23 cellular contexts compared by ENCODE assay signal in genomic region chr1:75673399-75673798, GRCh38. TPM values are rescaled to one million over a fixed set of nuclear protein-coding genes. Genes with fewer than 3 reads are reported as not detected.
A peak's percentile ranks its signal among the peaks of the same experiment; 100 is the strongest.
DNase-seq lines count a peak whose midpoint lies in the region; ATAC-seq and TF ChIP-seq lines count a peak whose summit lies in the region.
"Had no signal": no experiment of that assay in that cellular context is flagged by ENCODE, and none has a peak within 500 bp of the region (broad histone marks: within the 10 kb centered on the region; RNA-seq: fewer than 3 reads in every experiment).

No MANE protein-coding gene starts in this region.

- no peak overlapping the region for H3K9ac ChIP-seq in mesendoderm (ENCODE audit: low read length)

- peak overlapping the region; percentile 61 for H2AK5ac ChIP-seq in mesendoderm (ENCODE audit: low read length)

- no peak for ATAC-seq in natural killer cell treated with Interleukin-12 subunit alpha and Interleukin-12 subunit beta and Interleukin-15 and Interleukin-18, amount 100 ng/mL, for 72 hours
- ATAC-seq: activated CD4-positive, alpha-beta T cell treated with anti-CD3 and anti-CD28 coated beads for 36 hours; activated CD8-positive, alpha-beta T cell treated with anti-CD3 and anti-CD28 coated beads, Interleukin-2, amount 10 ng/mL, durations not matched to agents 7 days and 5 days; gastrocnemius medialis; GM12878; mucosa of descending colon; natural killer cell; stimulated activated naive CD8-positive, alpha-beta T cell treated with anti-CD3 and anti-CD28 coated beads, Interleukin-15, amount 100 ng/mL, for 72 hours had no signal

- no peak overlapping the region for H3K4me2 ChIP-seq in mesendoderm (ENCODE audit: low read length)

- peak overlapping the region; percentile 31 for H2BK120ac ChIP-seq in mesendoderm (ENCODE audit: low read depth, low read length)

- DNase-seq in HFFc6 (no peak), astrocyte of the hippocampus (ENCODE audit: low read depth, low spot score) (peak; percentile 4), mesendoderm (no peak), NCI-H1105 (lab: John Stamatoyannopoulos, UW) (no peak), pons (ENCODE audit: low spot score) (no peak), activated gamma-delta T cell (lab: John Stamatoyannopoulos, UW) (no peak)
- DNase-seq in natural killer cell treated with Interleukin-12 subunit alpha and Interleukin-12 subunit beta and Interleukin-15 and Interleukin-18, amount 100 ng/mL, for 72 hours (ENCODE audit: low spot score): no peak
- DNase-seq: activated CD4-positive, alpha-beta T cell treated with anti-CD3 and anti-CD28 coated beads for 36 hours; activated CD8-positive, alpha-beta T cell treated with anti-CD3 and anti-CD28 coated beads, Interleukin-2, amount 10 ng/mL, durations not matched to agents 7 days and 5 days; activated naive CD4-positive, alpha-beta T cell treated with anti-CD3 and anti-CD28 coated beads, Interleukin-2, amount 10 ng/mL, durations not matched to agents 7 days and 5 days; BE2C; gastrocnemius medialis; lower lobe of right lung; mucosa of descending colon; natural killer cell; NCI-H2029; NCI-H526; stimulated activated CD4-positive, alpha-beta T cell treated with anti-CD3 and anti-CD28 coated beads, Interleukin-2, amount 100 ng/mL, for 24 hours; stimulated activated naive CD8-positive, alpha-beta T cell treated with anti-CD3 and anti-CD28 coated beads, Interleukin-15, amount 100 ng/mL, for 72 hours had no signal

- no peaks in the 10 kb centered on the region for H3K9me3 Mint-ChIP-seq in HFFc6
- peaks cover 3% of the 10 kb centered on the region for H3K9me3 Mint-ChIP-seq in natural killer cell treated with Interleukin-12 subunit alpha and Interleukin-12 subunit beta and Interleukin-15 and Interleukin-18, amount 100 ng/mL, for 72 hours
- H3K9me3 Mint-ChIP-seq: activated naive CD4-positive, alpha-beta T cell treated with anti-CD3 and anti-CD28 coated beads, Interleukin-2, amount 10 ng/mL, durations not matched to agents 7 days and 5 days; stimulated activated naive CD8-positive, alpha-beta T cell treated with anti-CD3 and anti-CD28 coated beads, Interleukin-15, amount 100 ng/mL, for 72 hours had no signal

- peak overlapping the region; percentile 68 for H3K18ac ChIP-seq in mesendoderm (ENCODE audit: low read length)

- no peak overlapping the region for H4K5ac ChIP-seq in mesendoderm (ENCODE audit: low read length)

- H3K36me3 ChIP-seq in mesendoderm (ENCODE audit: control insufficient read depth, insufficient read depth, low read length): no peaks in the 10 kb centered on the region
- H3K36me3 ChIP-seq: adrenal gland, BE2C, gastrocnemius medialis, lower lobe of right lung had no signal

- H3K4me3 Mint-ChIP-seq in HFFc6: no peak overlapping the region
- H3K4me3 Mint-ChIP-seq in natural killer cell treated with Interleukin-12 subunit alpha and Interleukin-12 subunit beta and Interleukin-15 and Interleukin-18, amount 100 ng/mL, for 72 hours: no peak overlapping the region
- H3K4me3 Mint-ChIP-seq: activated CD4-positive, alpha-beta T cell treated with anti-CD3 and anti-CD28 coated beads for 36 hours; activated CD8-positive, alpha-beta T cell treated with anti-CD3 and anti-CD28 coated beads, Interleukin-2, amount 10 ng/mL, durations not matched to agents 7 days and 5 days; activated naive CD4-positive, alpha-beta T cell treated with anti-CD3 and anti-CD28 coated beads, Interleukin-2, amount 10 ng/mL, durations not matched to agents 7 days and 5 days; brain; natural killer cell; stimulated activated naive CD8-positive, alpha-beta T cell treated with anti-CD3 and anti-CD28 coated beads, Interleukin-15, amount 100 ng/mL, for 72 hours had no signal

- H2BK15ac ChIP-seq in mesendoderm (replicated peaks; ENCODE audit: low read depth): no peak overlapping the region

- peak overlapping the region; percentile 17; the same call in 1 of the 2 replicates for H3K27ac ChIP-seq in C4-2B
- H3K27ac ChIP-seq in mesendoderm (ENCODE audit: low read depth, low read length): no peak overlapping the region
- H3K27ac ChIP-seq: adrenal gland, gastrocnemius medialis, lower lobe of right lung had no signal

- H3K56ac ChIP-seq in mesendoderm (ENCODE audit: low read length): no peak overlapping the region

- peak overlapping the region; percentile 96 for H3K27ac Mint-ChIP-seq in HFFc6
- no peak overlapping the region for H3K27ac Mint-ChIP-seq in natural killer cell treated with Interleukin-12 subunit alpha and Interleukin-12 subunit beta and Interleukin-15 and Interleukin-18, amount 100 ng/mL, for 72 hours
- H3K27ac Mint-ChIP-seq: activated CD4-positive, alpha-beta T cell treated with anti-CD3 and anti-CD28 coated beads for 36 hours; activated CD8-positive, alpha-beta T cell treated with anti-CD3 and anti-CD28 coated beads, Interleukin-2, amount 10 ng/mL, durations not matched to agents 7 days and 5 days; activated naive CD4-positive, alpha-beta T cell treated with anti-CD3 and anti-CD28 coated beads, Interleukin-2, amount 10 ng/mL, durations not matched to agents 7 days and 5 days; brain; natural killer cell had no signal

- H3K27me3 ChIP-seq in mesendoderm (ENCODE audit: insufficient read depth, low read length, poor library complexity): no peaks in the 10 kb centered on the region
- H3K27me3 ChIP-seq: adrenal gland, BE2C, gastrocnemius medialis had no signal

- peak overlapping the region; percentile 75 for H3K4ac ChIP-seq in mesendoderm (ENCODE audit: low read depth, low read length)

- no peak overlapping the region for H3K23ac ChIP-seq in mesendoderm (ENCODE audit: low read length)

- no peaks in the 10 kb centered on the region for H3K79me1 ChIP-seq in mesendoderm (ENCODE audit: low read length)

- H3K4me1 ChIP-seq in mesendoderm (ENCODE audit: control insufficient read depth, low read depth, low read length): peaks cover 12% of the 10 kb centered on the region
- H3K4me1 ChIP-seq: adrenal gland, BE2C, gastrocnemius medialis, lower lobe of right lung had no signal

- no peaks in the 10 kb centered on the region for H3K79me2 ChIP-seq in mesendoderm (ENCODE audit: control insufficient read depth, insufficient read depth, low read length)

- H3K27me3 Mint-ChIP-seq in HFFc6 (ENCODE audit: insufficient read depth): no peaks in the 10 kb centered on the region
- peaks cover 4 to 25% of the 10 kb centered on the region in 2 donors for H3K27me3 Mint-ChIP-seq in natural killer cell treated with Interleukin-12 subunit alpha and Interleukin-12 subunit beta and Interleukin-15 and Interleukin-18, amount 100 ng/mL, for 72 hours
- H3K27me3 Mint-ChIP-seq: activated naive CD4-positive, alpha-beta T cell treated with anti-CD3 and anti-CD28 coated beads, Interleukin-2, amount 10 ng/mL, durations not matched to agents 7 days and 5 days; brain had no signal

- no peak overlapping the region for H3K4me3 ChIP-seq in mesendoderm (ENCODE audit: low read length)
- H3K4me3 ChIP-seq: adrenal gland, gastrocnemius medialis, GM12878, lower lobe of right lung, mucosa of descending colon had no signal

- no peak for TF ChIP-seq CTCF in C4-2B (conservative IDR thresholded peaks at IDR 0.05)
- TF ChIP-seq CTCF in HFFc6 (IDR thresholded peaks at IDR 0.05): no peak

- H4K8ac ChIP-seq in mesendoderm (ENCODE audit: low read depth, low read length): no peak overlapping the region

- peak overlapping the region; percentile 61 for H2BK5ac ChIP-seq in mesendoderm (ENCODE audit: low read length)

- no CpG with 5 or more reads among the region's 1 CpG for WGBS in mesendoderm (ENCODE audit: extremely low coverage, insufficient coverage, low lambda C conversion rate)

- H3K36me3 Mint-ChIP-seq in HFFc6 (ENCODE audit: low read depth): no peaks in the 10 kb centered on the region
- peaks cover 5% of the 10 kb centered on the region for H3K36me3 Mint-ChIP-seq in natural killer cell treated with Interleukin-12 subunit alpha and Interleukin-12 subunit beta and Interleukin-15 and Interleukin-18, amount 100 ng/mL, for 72 hours
- H3K36me3 Mint-ChIP-seq: activated naive CD4-positive, alpha-beta T cell treated with anti-CD3 and anti-CD28 coated beads, Interleukin-2, amount 10 ng/mL, durations not matched to agents 7 days and 5 days; brain; natural killer cell had no signal

- H3K4me1 Mint-ChIP-seq in HFFc6 (ENCODE audit: low read depth): peaks cover 13% of the 10 kb centered on the region
- H3K4me1 Mint-ChIP-seq in natural killer cell treated with Interleukin-12 subunit alpha and Interleukin-12 subunit beta and Interleukin-15 and Interleukin-18, amount 100 ng/mL, for 72 hours (ENCODE audit: low read depth in 2 of 2): no peaks in the 10 kb centered on the region
- H3K4me1 Mint-ChIP-seq: activated CD4-positive, alpha-beta T cell treated with anti-CD3 and anti-CD28 coated beads for 36 hours; activated naive CD4-positive, alpha-beta T cell treated with anti-CD3 and anti-CD28 coated beads, Interleukin-2, amount 10 ng/mL, durations not matched to agents 7 days and 5 days; brain; natural killer cell; stimulated activated naive CD8-positive, alpha-beta T cell treated with anti-CD3 and anti-CD28 coated beads, Interleukin-15, amount 100 ng/mL, for 72 hours had no signal

RNA-seq across cellular contexts. Expression of gene ACADM, which starts 51.1 kb away (rescaled TPM):
- total RNA-seq in HFFc6 (2021; fragmentation: NEBNext Ultra II Directional; extraction: Animal tissue kit (Norgen Biotek cat#: 25700)): 10 to 100 TPM; 28.9 to 36.1 (median 32.7) TPM
- polyA plus RNA-seq in mesendoderm (2013, experiment 1 of 2): 28.4 TPM
- 27.9 TPM for polyA plus RNA-seq in mesendoderm (2013, experiment 2 of 2)
- total RNA-seq in natural killer cell treated with Interleukin-12 subunit alpha and Interleukin-12 subunit beta and Interleukin-15 and Interleukin-18, amount 100 ng/mL, for 72 hours: 10 to 100 TPM; 40.1 to 49.6 TPM
